Comparison of ENCODE assay signal across 8 cellular contexts in the genomic region with DNA sequence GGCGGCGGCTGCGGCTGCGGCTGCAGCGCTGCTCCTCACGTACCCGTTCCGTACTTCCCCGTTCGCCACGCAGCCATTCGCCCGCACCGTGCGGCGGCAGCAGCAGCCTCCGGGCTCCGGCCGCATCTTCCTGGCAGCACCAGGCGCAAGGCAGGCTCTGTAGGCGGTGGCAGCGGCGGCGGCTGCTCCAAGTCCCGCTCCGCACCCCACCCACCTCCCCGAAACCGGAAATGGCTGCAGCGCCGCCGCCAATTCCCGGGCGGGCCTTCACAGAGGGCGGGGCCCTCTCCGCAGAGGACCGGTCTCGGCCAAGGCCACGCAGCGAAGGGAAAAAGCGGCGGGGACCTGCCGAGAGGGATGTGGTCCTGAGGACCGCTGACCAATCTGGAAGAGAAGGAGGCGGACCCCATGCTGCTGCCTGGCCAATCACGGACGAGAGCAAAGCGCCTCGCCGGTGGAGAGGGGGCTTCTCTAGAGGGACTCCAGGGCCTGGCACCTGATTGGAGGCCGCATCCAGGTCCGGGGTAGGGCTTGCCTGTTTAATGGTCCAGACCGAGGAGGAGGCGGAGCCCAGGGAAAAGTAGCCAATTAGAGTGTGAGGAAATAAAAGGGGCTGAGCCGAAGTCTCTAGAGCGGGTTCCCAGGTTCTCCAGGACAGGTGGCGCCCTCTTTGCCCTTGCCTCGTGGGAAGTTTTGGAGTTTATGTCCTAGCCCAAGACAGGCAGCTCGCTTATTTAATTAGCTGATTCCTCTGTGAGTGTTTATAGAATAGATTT. TPM values are rescaled to one million over a fixed set of nuclear protein-coding genes. Genes with fewer than 3 reads are reported as not detected.
A peak's percentile ranks its signal among the peaks of the same experiment; 100 is the strongest.
DNase-seq lines count a peak whose midpoint lies in the region; ATAC-seq and TF ChIP-seq lines count a peak whose summit lies in the region.

A gene with protein sequence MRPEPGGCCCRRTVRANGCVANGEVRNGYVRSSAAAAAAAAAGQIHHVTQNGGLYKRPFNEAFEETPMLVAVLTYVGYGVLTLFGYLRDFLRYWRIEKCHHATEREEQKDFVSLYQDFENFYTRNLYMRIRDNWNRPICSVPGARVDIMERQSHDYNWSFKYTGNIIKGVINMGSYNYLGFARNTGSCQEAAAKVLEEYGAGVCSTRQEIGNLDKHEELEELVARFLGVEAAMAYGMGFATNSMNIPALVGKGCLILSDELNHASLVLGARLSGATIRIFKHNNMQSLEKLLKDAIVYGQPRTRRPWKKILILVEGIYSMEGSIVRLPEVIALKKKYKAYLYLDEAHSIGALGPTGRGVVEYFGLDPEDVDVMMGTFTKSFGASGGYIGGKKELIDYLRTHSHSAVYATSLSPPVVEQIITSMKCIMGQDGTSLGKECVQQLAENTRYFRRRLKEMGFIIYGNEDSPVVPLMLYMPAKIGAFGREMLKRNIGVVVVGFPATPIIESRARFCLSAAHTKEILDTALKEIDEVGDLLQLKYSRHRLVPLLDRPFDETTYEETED (minus strand): TSS at position 184 of the 776 bp plus-strand sequence. CDS start 58 bp downstream, at position 126.

- ATAC-seq in DND-41 (ENCODE audit: insufficient read depth, low read depth) (peak; percentile 97), GM21786 (IDR thresholded peaks at IDR 0.05; ENCODE audit: unreplicated experiment) (peak; percentile 94), esophagus mucosa (peak; percentile 95)

- H3K27ac ChIP-seq in DND-41 (ENCODE audit: low read length) (peak within 1 kb of the TSS; percentile 58), KOPT-K1 (ENCODE audit: low read depth, low read length, poor library complexity, severe bottlenecking) (peak within 1 kb of the TSS; percentile 64), Peyer's patch (peak within 1 kb of the TSS; percentile 75 to 94 (median 86)), muscle layer of colon (ENCODE audit: low read depth, low read length) (peak within 1 kb of the TSS; percentile 71)

- H3K9ac ChIP-seq in DND-41 (ENCODE audit: low read depth, low read length) (peak within 1 kb of the TSS; percentile 82), muscle layer of colon (ENCODE audit: low read length) (peak within 1 kb of the TSS; percentile 68)

- peak; percentile 99 for DNase-seq in DND-41
- peak; percentile 97 to 99 (median 98) for DNase-seq in Peyer's patch
- DNase-seq in activated T-cell treated with anti-CD3 and anti-CD28 coated beads, Interleukin-2, amount 50 U/mL, for 48 hours = peak; percentile 95 to 96
- peak; percentile 92 for DNase-seq in stimulated activated CD8-positive, alpha-beta memory T cell treated with anti-CD3 and anti-CD28 coated beads, Interleukin-7, amount 100 ng/mL, for 24 hours (ENCODE audit: low read depth)

- peak within 1 kb of the TSS; percentile 95 for H3K4me2 ChIP-seq in DND-41 (ENCODE audit: insufficient read depth, low read length)

- H3K27me3 ChIP-seq in DND-41 (ENCODE audit: insufficient read depth, low read length, poor library complexity) (no peaks in the 10 kb centered on the region), Peyer's patch (no peaks in the 10 kb centered on the region), muscle layer of colon (ENCODE audit: control insufficient read depth in 1 of 2, insufficient read depth in 2 of 2, low read length in 2 of 2) (no peaks in the 10 kb centered on the region)

- H3K4me1 ChIP-seq in DND-41 (ENCODE audit: insufficient read depth, low read length) = peaks cover 30% of the 10 kb centered on the region
- H3K4me1 ChIP-seq in Peyer's patch = peaks cover 0 to 19% (median 0%) of the 10 kb centered on the region in 4 donors
- H3K4me1 ChIP-seq in muscle layer of colon (ENCODE audit: insufficient read depth, low read length) = peaks cover 10% of the 10 kb centered on the region

- H3K79me2 ChIP-seq in DND-41 (ENCODE audit: insufficient read depth, low read length) = peaks cover 33% of the 10 kb centered on the region

- H3K4me3 ChIP-seq in DND-41 (ENCODE audit: low read depth in 1 of 2, low read length in 2 of 2) (peak within 1 kb of the TSS; percentile 54 to 76), Peyer's patch (peak within 1 kb of the TSS; percentile 89 to 93 (median 91)), muscle layer of colon (ENCODE audit: low read depth in 1 of 2, low read length in 2 of 2) (peak within 1 kb of the TSS; percentile 81 to 92)

- TF ChIP-seq POLR2A in Peyer's patch (IDR thresholded peaks at IDR 0.05) = peak; percentile 85 to 91

- TF ChIP-seq CTCF in DND-41 (IDR thresholded peaks at IDR 0.05; ENCODE audit: borderline replicate concordance, extremely low read depth, low read length, poor library complexity, severe bottlenecking) (peak; percentile 52), Peyer's patch (IDR thresholded peaks at IDR 0.05) (no peak)

- peak within 1 kb of the TSS; percentile 94 for H2AFZ ChIP-seq in DND-41 (ENCODE audit: low read depth, low read length)

- no peaks in the 10 kb centered on the region for H3K9me3 ChIP-seq in DND-41 (ENCODE audit: insufficient read depth, low read length, severe bottlenecking)
- H3K9me3 ChIP-seq in KOPT-K1 (ENCODE audit: insufficient read depth, low read length, poor library complexity, severe bottlenecking) = no peaks in the 10 kb centered on the region
- H3K9me3 ChIP-seq in Peyer's patch = no peaks in the 10 kb centered on the region
- no peaks in the 10 kb centered on the region for H3K9me3 ChIP-seq in muscle layer of colon (ENCODE audit: low read length)

- H4K20me1 ChIP-seq in DND-41 (ENCODE audit: insufficient read depth, low read length) = no peaks in the 10 kb centered on the region; the same call in 1 of the 2 replicates

- H3K36me3 ChIP-seq in DND-41 (ENCODE audit: insufficient read depth, low read length) (peaks cover 4% of the 10 kb centered on the region; the same call in 1 of the 2 replicates), KOPT-K1 (ENCODE audit: insufficient read depth, low read length) (no peaks in the 10 kb centered on the region; the same call in 1 of the 2 replicates), Peyer's patch (no peaks in the 10 kb centered on the region), muscle layer of colon (ENCODE audit: insufficient read depth, low read length) (no peaks in the 10 kb centered on the region)

RNA-seq across cellular contexts. Expression of the gene that starts here (rescaled TPM):
- total RNA-seq in Peyer's patch = 10 to 100 TPM; 21.6 to 35.5 (median 29.8) TPM
- 40.1 TPM for total RNA-seq in esophagus mucosa

Comparison
In these comparisons a context has a peak if more than half of its experiments do, and no peak if none do; other contexts are left out.
1. Peak in every context shown above with its lines: DNase-seq, ATAC-seq, H3K4me3 ChIP-seq and H3K27ac ChIP-seq.